10 cellular contexts compared by ENCODE assay signal in the genomic region with DNA sequence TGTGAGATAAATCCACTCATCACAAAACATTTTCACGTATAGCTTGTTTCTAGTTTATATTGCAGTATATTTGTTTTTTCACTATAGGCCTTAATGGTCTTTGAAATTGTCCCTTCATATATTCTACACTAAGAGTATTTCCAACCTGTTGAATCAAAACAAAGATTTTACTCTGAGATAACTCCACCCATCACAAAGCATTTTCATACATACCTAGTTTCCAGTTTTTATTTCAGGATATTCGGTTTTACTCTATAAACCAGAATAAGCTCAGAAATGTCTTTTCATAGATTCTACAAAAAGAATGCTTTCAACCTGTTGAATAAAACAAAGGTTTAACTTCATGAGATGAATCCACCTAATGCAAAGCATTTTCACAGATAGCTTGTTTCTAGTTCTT.
A peak's percentile ranks its signal among the peaks of the same experiment; 100 is the strongest.
ATAC-seq and TF ChIP-seq lines count a peak whose summit lies in the region.
"Had no signal": no experiment of that assay in that cellular context is flagged by ENCODE, and none has a peak within 500 bp of the region (broad histone marks: within the 10 kb centered on the region; RNA-seq: fewer than 3 reads in every experiment).

No MANE protein-coding gene starts in this region.

- H3K4me1 ChIP-seq in HEK293 (ENCODE audit: control insufficient read depth, insufficient read depth, low read length) = no peaks in the 10 kb centered on the region
- H3K4me1 ChIP-seq: A549; BE2C; BLaER1; BLaER1 treated with 17β-estradiol and CSF1 and Interleukin-3, amounts not matched to agents 10 nM and 100 nM; Caco-2 had no signal

- peaks cover 11% of the 10 kb centered on the region for H3K9me3 ChIP-seq in HEK293 (ENCODE audit: control insufficient read depth, insufficient read depth, low read depth, low read length)
- H3K9me3 ChIP-seq: BE2C, BLaER1 had no signal

- no peak overlapping the region for H3K27ac ChIP-seq in HEK293 (ENCODE audit: extremely low read depth, low read depth, low read length)
- H3K27ac ChIP-seq: 22Rv1; A549; BLaER1; BLaER1 treated with 17β-estradiol and CSF1 and Interleukin-3, amounts not matched to agents 10 nM and 100 nM; C4-2B had no signal

- CTCF ChIA-PET in HEK293 (lab: Yijun Ruan, JAX) = interaction anchor here (0.5 to 1.2 kb wide), 2 partner anchors 93 to 110 kb away, joined by 3 to 4 read pairs; no protein-coding TSS in a partner anchor

- ATAC-seq in HG03571 (IDR thresholded peaks at IDR 0.05; ENCODE audit: unreplicated experiment) = no peak
- ATAC-seq: A549; CD8-positive, alpha-beta T cell had no signal

- no peak for TF ChIP-seq CTCF in HEK293 (tag by site-specific recombination; IDR thresholded peaks at IDR 0.05)

- peaks cover 0 to 3% of the 10 kb centered on the region in 2 experiments; a peak in 1 of 3 replicates for H3K36me3 ChIP-seq in HEK293 (ENCODE audit: control insufficient read depth in 2 of 2, insufficient read depth in 1 of 2, low read length in 2 of 2)
- H3K36me3 ChIP-seq: BE2C; BLaER1; BLaER1 treated with 17β-estradiol and CSF1 and Interleukin-3, amounts not matched to agents 10 nM and 100 nM had no signal

- POLR2A ChIA-PET in HEK293 (lab: Yijun Ruan, JAX) = no interaction called here

- H3K4me3 ChIP-seq in HEK293 (ENCODE audit: low read depth, low read length) = no peak overlapping the region
- H3K4me3 ChIP-seq: A549; BLaER1; BLaER1 treated with 17β-estradiol and CSF1 and Interleukin-3, amounts not matched to agents 10 nM and 100 nM had no signal

TF ChIP-seq in HEK293, 187 proteins besides CTCF, POLR2A, EP300 and RAD21:
- TF ChIP-seq ZNF169 (tag by site-specific recombination; IDR thresholded peaks at IDR 0.05) = no peak
- no peak for TF ChIP-seq ZNF391 (tag by site-specific recombination; IDR thresholded peaks at IDR 0.05; ENCODE audit: borderline replicate concordance, low read depth)
- TF ChIP-seq ZNF133 (tag by site-specific recombination; IDR thresholded peaks at IDR 0.05) = no peak
- peak; percentile 92 for TF ChIP-seq SCRT1 (tag by site-specific recombination; IDR thresholded peaks at IDR 0.05; ENCODE audit: borderline replicate concordance)
- TF ChIP-seq ZNF248 (tag by site-specific recombination; IDR thresholded peaks at IDR 0.05) = no peak
- no peak for TF ChIP-seq ZNF629 (tag by site-specific recombination; IDR thresholded peaks at IDR 0.05)
- no peak for TF ChIP-seq ZNF677 (tag by site-specific recombination; IDR thresholded peaks at IDR 0.05)
- TF ChIP-seq SCRT2 (tag by site-specific recombination; IDR thresholded peaks at IDR 0.05) = peak; percentile 93
- TF ChIP-seq ZNF362 (tag by site-specific recombination; IDR thresholded peaks at IDR 0.05) = no peak
